29 cellular contexts compared by ENCODE assay signal in genomic region chr3:190593075-190593474, GRCh38.
"Had no signal": no experiment of that assay in that cellular context is flagged by ENCODE, and none has a peak within 500 bp of the region (broad histone marks: within the 10 kb centered on the region; RNA-seq: fewer than 3 reads in every experiment).

No MANE protein-coding gene starts in this region.

- H3K9me3 Mint-ChIP-seq: activated T-helper 1 cell treated with anti-CD3 and anti-CD28 coated beads, Interleukin-12 subunit alpha, Interleukin-12 subunit beta, Interleukin-2, Interleukin-4 antibody, amounts not matched to agents 30 ng/mL and 10 ng/mL and 1 ng/mL, durations not matched to agents 14 hours and 24 hours and 36 hours had no signal

- H3K27ac ChIP-seq: ascending aorta, body of pancreas, Peyer's patch, RWPE1, SJCRH30 had no signal

- H3K4me3 Mint-ChIP-seq: activated B cell treated with CpG ODN at 0.5 μM for 24 hours; activated CD4-positive, alpha-beta memory T cell treated with anti-CD3 and anti-CD28 coated beads, Interleukin-2, amount 10 ng/mL, durations not matched to agents 7 days and 5 days; activated CD4-positive, alpha-beta T cell treated with anti-CD3 and anti-CD28 coated beads, Interleukin-2, amount 10 ng/mL, durations not matched to agents 7 days and 5 days; activated naive CD4-positive, alpha-beta T cell treated with anti-CD3 and anti-CD28 coated beads, Interleukin-2, amount 50 U/mL, for 24 hours; activated T-helper 1 cell treated with anti-CD3 and anti-CD28 coated beads, Interleukin-12 subunit alpha, Interleukin-12 subunit beta, Interleukin-2, Interleukin-4 antibody, amounts not matched to agents 30 ng/mL and 10 ng/mL and 1 ng/mL, durations not matched to agents 14 hours and 24 hours and 36 hours; T-helper 17 cell had no signal

- H3K36me3 ChIP-seq: ascending aorta, Peyer's patch, SJCRH30 had no signal

- H3K27ac Mint-ChIP-seq: activated B cell treated with CpG ODN at 0.5 μM for 24 hours; activated CD4-positive, alpha-beta memory T cell treated with anti-CD3 and anti-CD28 coated beads, Interleukin-2, amount 10 ng/mL, durations not matched to agents 7 days and 5 days; activated CD4-positive, alpha-beta T cell treated with anti-CD3 and anti-CD28 coated beads, Interleukin-2, amount 10 ng/mL, durations not matched to agents 7 days and 5 days; activated naive CD4-positive, alpha-beta T cell treated with anti-CD3 and anti-CD28 coated beads, Interleukin-2, amount 50 U/mL, for 24 hours; activated T-helper 1 cell treated with anti-CD3 and anti-CD28 coated beads, Interleukin-12 subunit alpha, Interleukin-12 subunit beta, Interleukin-2, Interleukin-4 antibody, amounts not matched to agents 30 ng/mL and 10 ng/mL and 1 ng/mL, durations not matched to agents 14 hours and 24 hours and 36 hours; T-helper 17 cell had no signal

- H3K4me1 ChIP-seq: ascending aorta, Peyer's patch, SJCRH30 had no signal

- DNase-seq: activated B cell treated with CpG ODN at 0.5 μM for 24 hours; activated CD4-positive, alpha-beta memory T cell treated with anti-CD3 and anti-CD28 coated beads, Interleukin-2, amount 10 ng/mL, durations not matched to agents 7 days and 5 days; activated CD4-positive, alpha-beta T cell treated with anti-CD3 and anti-CD28 coated beads for 1 hour; activated CD4-positive, alpha-beta T cell treated with anti-CD3 and anti-CD28 coated beads, Interleukin-2, amount 10 ng/mL, durations not matched to agents 7 days and 5 days; activated CD8-positive, alpha-beta memory T cell treated with anti-CD3 and anti-CD28 coated beads, Interleukin-2, amount 50 U/mL, for 4 hours; activated effector memory CD4-positive, alpha-beta T cell treated with Interleukin-2 at 50 U/mL for 16 hours; activated naive CD4-positive, alpha-beta T cell; amniotic stem cell; body of pancreas; central memory CD4-positive, alpha-beta T cell; KG1; NCI-H1048; NCI-H146; NCI-H187 treated with DMSO at 0.1 percent for 48 hours; NCI-H2081 treated with DMSO at 0.1 percent for 48 hours; NCI-H2171 treated with DMSO at 0.1 percent for 48 hours; NCI-H226; NCI-H526; NCI-H774; OCI-M1; Peyer's patch; Right ventricle myocardium superior; SJCRH30; T-helper 17 cell; T-helper 9 cell had no signal

- H3K4me3 ChIP-seq: ascending aorta, body of pancreas, Peyer's patch, SJCRH30 had no signal

- H3K27me3 ChIP-seq: ascending aorta, body of pancreas, Peyer's patch, SJCRH30 had no signal

- ATAC-seq: body of pancreas, T-helper 17 cell had no signal

- H3K27me3 Mint-ChIP-seq: activated B cell treated with CpG ODN at 0.5 μM for 24 hours; activated CD4-positive, alpha-beta memory T cell treated with anti-CD3 and anti-CD28 coated beads, Interleukin-2, amount 10 ng/mL, durations not matched to agents 7 days and 5 days; activated CD4-positive, alpha-beta T cell treated with anti-CD3 and anti-CD28 coated beads, Interleukin-2, amount 10 ng/mL, durations not matched to agents 7 days and 5 days; activated naive CD4-positive, alpha-beta T cell treated with anti-CD3 and anti-CD28 coated beads, Interleukin-2, amount 50 U/mL, for 24 hours; T-helper 17 cell had no signal

- H3K9me3 ChIP-seq: ascending aorta, body of pancreas, Peyer's patch, SJCRH30 had no signal
